In genomic region chr12:51941669-51942455, GRCh38 we compare ENCODE assay signal across 19 cellular contexts. TPM values are rescaled to one million over a fixed set of nuclear protein-coding genes. Genes with fewer than 3 reads are reported as not detected.
DNase-seq lines count a peak whose midpoint lies in the region; TF ChIP-seq lines count a peak whose summit lies in the region.
"Had no signal": no experiment of that assay in that cellular context is flagged by ENCODE, and none has a peak within 500 bp of the region (broad histone marks: within the 10 kb centered on the region; RNA-seq: fewer than 3 reads in every experiment).

No MANE protein-coding gene starts in this region.

- TF ChIP-seq POLR2A in lower leg skin (IDR thresholded peaks at IDR 0.05), result no peak

- H4K20me1 ChIP-seq in mammary epithelial cell (ENCODE audit: insufficient read depth, low read length), result no peaks in the 10 kb centered on the region
- no peaks in the 10 kb centered on the region for H4K20me1 ChIP-seq in osteoblast (ENCODE audit: insufficient read depth, low read length)

- H3K27ac Mint-ChIP-seq in MCF 10A (ENCODE audit: low read depth, unreplicated experiment) (no peak overlapping the region), endodermal cell (no peak overlapping the region)
- H3K27ac Mint-ChIP-seq: activated T-helper 2 cell treated with anti-CD3 and anti-CD28 coated beads, Interferon-gamma antibody, Interleukin-2, Interleukin-4, amounts not matched to agents 10 μg/mL and 5 μg/mL and 100 μg/mL, durations not matched to agents 14 hours and 24 hours and 36 hours; CD8-positive, alpha-beta T cell; stimulated activated naive CD8-positive, alpha-beta T cell treated with anti-CD3 and anti-CD28 coated beads, Interleukin-15, Interleukin-2, amounts not matched to agents 100 ng/mL and 50 ng/mL, for 24 hours; T-helper 2 cell treated with Interferon-gamma antibody and Interleukin-4, amounts not matched to agents 5 μg/mL and 100 μg/mL, for 36 hours had no signal

- intact Hi-C loops in mammary epithelial cell (cut with micrococcal nuclease), result no loop called here
- intact Hi-C loops in MCF 10A (cut with micrococcal nuclease), result no loop called here
- intact Hi-C loops in lower leg skin (cut with DNase I; ENCODE audit: low total_unique reads), result no loop called here

- no peak overlapping the region for H3K27ac ChIP-seq in mammary epithelial cell (ENCODE audit: insufficient read depth, low read depth, low read length)
- no peak overlapping the region for H3K27ac ChIP-seq in endodermal cell (ENCODE audit: low read depth, low read length)
- no peak overlapping the region for H3K27ac ChIP-seq in osteoblast (ENCODE audit: low read depth, low read length)
- H3K27ac ChIP-seq: adrenal gland, HL-60, KMS-11, uterus had no signal

- TF ChIP-seq CTCF in mammary epithelial cell (conservative IDR thresholded peaks at IDR 0.05 in 1 of 2, IDR thresholded peaks at IDR 0.05 in 1 of 2; ENCODE audit: extremely low read depth in 1 of 2, insufficient read depth in 1 of 2, low read depth in 1 of 2, low read length in 2 of 2) (no peak), MCF 10A (IDR thresholded peaks at IDR 0.05; ENCODE audit: unreplicated experiment) (no peak), endodermal cell (conservative IDR thresholded peaks at IDR 0.05) (no peak), lower leg skin (IDR thresholded peaks at IDR 0.05) (no peak), osteoblast (IDR thresholded peaks at IDR 0.05; ENCODE audit: extremely low read depth, low read depth, low read length) (no peak)

- peaks cover 7% of the 10 kb centered on the region for H3K4me1 Mint-ChIP-seq in MCF 10A (ENCODE audit: insufficient read depth, unreplicated experiment)
- H3K4me1 Mint-ChIP-seq in endodermal cell, result no peaks in the 10 kb centered on the region
- H3K4me1 Mint-ChIP-seq: central memory CD8-positive, alpha-beta T cell had no signal

- DNase-seq in mammary epithelial cell (peak; percentile 79), MCF 10A (ENCODE audit: unreplicated experiment) (no peak), endodermal cell (peak; percentile 36), lower leg skin (ENCODE audit: low spot score in 2 of 2) (peak; percentile 51 to 61), ureter (ENCODE audit: low spot score) (peak; percentile 65), RPMI8226 (no peak), osteoblast (ENCODE audit: insufficient read length, low spot score, missing footprints) (no peak), SHP77 treated with DMSO at 0.1 percent for 48 hours (lab: John Stamatoyannopoulos, UW) (no peak)
- DNase-seq: CD8-positive, alpha-beta T cell; effector memory CD4-positive, alpha-beta T cell; SIG-M5; uterus had no signal

- H3K79me2 ChIP-seq in mammary epithelial cell (ENCODE audit: insufficient read depth, low read length), result no peaks in the 10 kb centered on the region
- H3K79me2 ChIP-seq in osteoblast (ENCODE audit: insufficient read depth, low read length), result no peaks in the 10 kb centered on the region

- H2AFZ ChIP-seq in mammary epithelial cell (ENCODE audit: low read depth, low read length), result peak overlapping the region; percentile 46
- no peak overlapping the region for H2AFZ ChIP-seq in osteoblast (ENCODE audit: low read length)

- H3K4me2 ChIP-seq in mammary epithelial cell (ENCODE audit: insufficient read depth, low read depth, low read length), result peak overlapping the region; percentile 48
- H3K4me2 ChIP-seq in osteoblast (ENCODE audit: insufficient read depth, low read length), result no peak overlapping the region
- H3K4me2 ChIP-seq: KMS-11 had no signal

- H3K9ac ChIP-seq in mammary epithelial cell (ENCODE audit: insufficient read depth, low read length), result no peak overlapping the region
- H3K9ac ChIP-seq in endodermal cell (ENCODE audit: extremely low read depth, low read length, poor library complexity, severe bottlenecking), result no peak overlapping the region
- H3K9ac ChIP-seq: KMS-11 had no signal

- no TSS peak for BruUV-seq in mammary epithelial cell (replicated peaks; lab: Mats Ljungman, UMichigan)
- BruUV-seq in MCF 10A (replicated peaks; lab: Mats Ljungman, UMichigan), result no TSS peak

- H3K36me3 Mint-ChIP-seq in MCF 10A (ENCODE audit: insufficient read depth, unreplicated experiment) (no peaks in the 10 kb centered on the region), endodermal cell (ENCODE audit: low read depth) (no peaks in the 10 kb centered on the region)
- H3K36me3 Mint-ChIP-seq: CD8-positive, alpha-beta T cell had no signal

- peaks cover 16% of the 10 kb centered on the region for H3K9me3 Mint-ChIP-seq in MCF 10A (ENCODE audit: unreplicated experiment)
- peaks cover 15% of the 10 kb centered on the region for H3K9me3 Mint-ChIP-seq in endodermal cell

- H3K4me3 ChIP-seq in mammary epithelial cell (replicated peaks in 1 of 3; ENCODE audit: insufficient read depth in 1 of 3, low read depth in 2 of 3, low read length in 3 of 3), result no peak overlapping the region
- H3K4me3 ChIP-seq in endodermal cell (ENCODE audit: low read length), result no peak overlapping the region
- no peak overlapping the region for H3K4me3 ChIP-seq in lower leg skin (ENCODE audit: low read depth, poor library complexity, severe bottlenecking)
- H3K4me3 ChIP-seq in osteoblast (ENCODE audit: insufficient read depth, low read length), result no peak overlapping the region
- H3K4me3 ChIP-seq: adrenal gland, uterus had no signal

- H3K9me3 ChIP-seq in mammary epithelial cell (replicated peaks; ENCODE audit: insufficient read depth, low read length) (peaks cover 8% of the 10 kb centered on the region), endodermal cell (ENCODE audit: control insufficient read depth, low read length) (peaks cover 17% of the 10 kb centered on the region), osteoblast (ENCODE audit: low read depth, low read length) (peaks cover 7% of the 10 kb centered on the region)
- H3K9me3 ChIP-seq: adrenal gland had no signal

- H3K36me3 ChIP-seq in mammary epithelial cell (ENCODE audit: insufficient read depth, low read length) (no peaks in the 10 kb centered on the region), endodermal cell (ENCODE audit: control insufficient read depth, insufficient read depth, low read length) (no peaks in the 10 kb centered on the region), osteoblast (ENCODE audit: insufficient read depth, low read length) (no peaks in the 10 kb centered on the region)
- H3K36me3 ChIP-seq: adrenal gland, uterus had no signal

- H3K27me3 Mint-ChIP-seq in MCF 10A (ENCODE audit: insufficient read depth, unreplicated experiment), result no peaks in the 10 kb centered on the region
- H3K27me3 Mint-ChIP-seq in endodermal cell (ENCODE audit: insufficient read depth), result peaks cover 25% of the 10 kb centered on the region

- CTCF ChIA-PET in mammary epithelial cell (lab: Charles Lee; ENCODE audit: low non-redundant PET), result no interaction called here
- CTCF ChIA-PET in MCF 10A (lab: Yijun Ruan, JAX), result no interaction called here

- 63% methylated on average over 9 of the region's 10 CpGs for WGBS in mammary epithelial cell (ENCODE audit: low coverage, missing lambda C conversion rate)
- WGBS in endodermal cell (ENCODE audit: insufficient coverage in 1 of 2, insufficient read length in 1 of 2), 2 experiments, result 85 to 93% methylated on average over 8 to 10 of the region's 10 CpGs
- 61 to 65% methylated on average over 10 of the region's 10 CpGs for WGBS in lower leg skin, 2 donors

- no peak overlapping the region for H3K4me3 Mint-ChIP-seq in MCF 10A (ENCODE audit: unreplicated experiment)
- H3K4me3 Mint-ChIP-seq in endodermal cell, result no peak overlapping the region
- H3K4me3 Mint-ChIP-seq: CD8-positive, alpha-beta T cell; central memory CD8-positive, alpha-beta T cell; stimulated activated naive CD8-positive, alpha-beta T cell treated with anti-CD3 and anti-CD28 coated beads, Interleukin-15, Interleukin-2, amounts not matched to agents 100 ng/mL and 50 ng/mL, for 24 hours; T-helper 2 cell treated with Interferon-gamma antibody and Interleukin-4, amounts not matched to agents 5 μg/mL and 100 μg/mL, for 36 hours had no signal

- H3K27me3 ChIP-seq in mammary epithelial cell (ENCODE audit: insufficient read depth, low read length), result no peaks in the 10 kb centered on the region
- peaks cover 5% of the 10 kb centered on the region for H3K27me3 ChIP-seq in endodermal cell (ENCODE audit: control insufficient read depth, insufficient read depth, low read length, poor library complexity, severe bottlenecking)
- peaks cover 14% of the 10 kb centered on the region for H3K27me3 ChIP-seq in osteoblast (ENCODE audit: insufficient read depth, low read length)
- H3K27me3 ChIP-seq: adrenal gland, uterus had no signal

- POLR2A ChIA-PET in MCF 10A (lab: Yijun Ruan, JAX), result interaction anchor here (0.7 kb wide), 1 partner anchor 550 kb away, joined by 3 read pairs; no protein-coding TSS in a partner anchor

- dilution Hi-C loops in mammary epithelial cell (cut with HindIII; ENCODE audit: low sequenced_read_pairs), result no loop called here

- H3K4me1 ChIP-seq in mammary epithelial cell (ENCODE audit: insufficient read depth, low read length) (peaks cover 24% of the 10 kb centered on the region), endodermal cell (ENCODE audit: control insufficient read depth, insufficient read depth, low read length) (no peaks in the 10 kb centered on the region), osteoblast (ENCODE audit: insufficient read depth, low read length) (no peaks in the 10 kb centered on the region)
- H3K4me1 ChIP-seq: uterus had no signal

- in situ Hi-C loops in mammary epithelial cell (cut with MboI; ENCODE audit: low sequenced_read_pairs in 2 of 2), result no loop called here

RNA-seq across cellular contexts. Expression of gene ACVR1B, which starts 9.6 kb away (rescaled TPM):
- total RNA-seq in mammary epithelial cell, result 10 to 100 TPM; 13.7 to 19.6 TPM
- polyA plus RNA-seq in mammary epithelial cell, result 10.8 TPM
- 13.8 TPM for polyA minus RNA-seq in mammary epithelial cell
- 14.7 and 16.1 TPM in 2 replicates for total RNA-seq in MCF 10A (2022)
- total RNA-seq in endodermal cell, result 10 to 100 TPM; 48.6 to 59.3 TPM
- 33.5 TPM for polyA plus RNA-seq in endodermal cell (2013, experiment 1 of 2)
- polyA plus RNA-seq in endodermal cell (2013, experiment 2 of 2), result 28.8 TPM
- 10 to 100 TPM; 67.4 to 87.0 (median 80.5) TPM for total RNA-seq in lower leg skin
- total RNA-seq in ureter, result 40.6 TPM
- 10.5 and 13.0 TPM in 2 replicates for total RNA-seq in osteoblast

RNA-seq across cellular contexts. Expression of gene ACVRL1, which starts 34.6 kb away (rescaled TPM):
- total RNA-seq in mammary epithelial cell, result under 1 TPM in 1 of 2 donors, not detected in 1; 0.33 TPM
- polyA plus RNA-seq in mammary epithelial cell, result not detected
- not detected for polyA minus RNA-seq in mammary epithelial cell
- not detected in 2 replicates for total RNA-seq in MCF 10A (2022)
- under 1 TPM; 0.42 to 0.64 TPM for total RNA-seq in endodermal cell
- 1.00 TPM for polyA plus RNA-seq in endodermal cell (2013, experiment 1 of 2)
- 1.4 TPM for polyA plus RNA-seq in endodermal cell (2013, experiment 2 of 2)
- 10 to 100 TPM; 12.9 to 99.8 (median 39.9) TPM for total RNA-seq in lower leg skin
- 46.8 TPM for total RNA-seq in ureter
- 9.8 and 11.5 TPM in 2 replicates for total RNA-seq in osteoblast
- total RNA-seq: activated T-helper 2 cell treated with anti-CD3 and anti-CD28 coated beads, Interferon-gamma antibody, Interleukin-2, Interleukin-4, amounts not matched to agents 10 μg/mL and 5 μg/mL and 100 μg/mL, durations not matched to agents 14 hours and 24 hours and 36 hours; CD8-positive, alpha-beta T cell had no signal

RNA-seq across cellular contexts. Expression of gene ANKRD33, which starts 54.0 kb away (rescaled TPM):
- total RNA-seq in mammary epithelial cell (not detected), MCF 10A (2022) (not detected in 2 replicates), endodermal cell (under 1 TPM in 1 of 2 donors, not detected in 1; 0.46 TPM), lower leg skin (not detected), ureter (not detected), osteoblast (not detected in 2 replicates)
- not detected for polyA plus RNA-seq in mammary epithelial cell
- not detected for polyA minus RNA-seq in mammary epithelial cell
- polyA plus RNA-seq in endodermal cell (2013, experiment 1 of 2), result 0.28 TPM
- polyA plus RNA-seq in endodermal cell (2013, experiment 2 of 2), result 0.62 TPM
- total RNA-seq: activated T-helper 2 cell treated with anti-CD3 and anti-CD28 coated beads, Interferon-gamma antibody, Interleukin-2, Interleukin-4, amounts not matched to agents 10 μg/mL and 5 μg/mL and 100 μg/mL, durations not matched to agents 14 hours and 24 hours and 36 hours; CD8-positive, alpha-beta T cell had no signal

Comparison
In these comparisons a context has a peak if more than half of its experiments do, and no peak if none do; other contexts are left out.
1. DNase-seq: peak in mammary epithelial cell (single experiment), endodermal cell (single experiment), lower leg skin (2 of 2) and ureter (single experiment); none in MCF 10A (single experiment), RPMI8226 (single experiment), osteoblast (single experiment) and SHP77 treated with DMSO at 0.1 percent for 48 hours (single experiment).